ENCODE assay signal across 24 cellular contexts in genomic region chr16:67701420-67701819, GRCh38.
"Had no signal": no experiment of that assay in that cellular context is flagged by ENCODE, and none has a peak within 500 bp of the region (broad histone marks: within the 10 kb centered on the region; RNA-seq: fewer than 3 reads in every experiment).

No MANE protein-coding gene starts in this region.

- FAIRE-seq: kidney had no signal

- H3K4me2 ChIP-seq: hepatocyte had no signal

- H3K27me3 Mint-ChIP-seq: natural killer cell treated with Interleukin-12 subunit alpha and Interleukin-12 subunit beta and Interleukin-15 and Interleukin-18, amount 100 ng/mL, for 72 hours; stimulated activated naive B cell treated with anti-CD40 and anti-IgM and Interleukin-4, amounts not matched to agents 10 μg/mL and 1 μg/mL and 100 μg/mL, for 72 hours had no signal

- H3K36me3 ChIP-seq: lower lobe of right lung, prostate gland, sigmoid colon had no signal

- H3K9me3 Mint-ChIP-seq: natural killer cell treated with Interleukin-12 subunit alpha and Interleukin-12 subunit beta and Interleukin-15 and Interleukin-18, amount 100 ng/mL, for 72 hours; stimulated activated naive B cell treated with anti-CD40 and anti-IgM and Interleukin-4, amounts not matched to agents 10 μg/mL and 1 μg/mL and 100 μg/mL, for 72 hours had no signal

- ATAC-seq: left cardiac atrium; lower lobe of right lung; natural killer cell treated with Interleukin-12 subunit alpha and Interleukin-12 subunit beta and Interleukin-15 and Interleukin-18, amount 100 ng/mL, for 72 hours; stimulated activated naive B cell treated with anti-CD40 and anti-IgM and Interleukin-4, amounts not matched to agents 10 μg/mL and 1 μg/mL and 100 μg/mL, for 72 hours had no signal

- DNase-seq: effector CD4-positive, alpha-beta T cell; foreskin melanocyte; head of caudate nucleus; kidney; left cardiac atrium; left ventricle myocardium inferior; lower lobe of right lung; mesenchymal stem cell; midbrain; occipital lobe; stimulated activated CD4-positive, alpha-beta T cell treated with anti-CD3 and anti-CD28 coated beads, Interleukin-2, amount 100 ng/mL, for 24 hours; stimulated activated CD4-positive, alpha-beta T cell treated with anti-CD3 and anti-CD28 coated beads, Interleukin-4, amount 100 ng/mL, for 4 hours; stimulated activated naive B cell treated with anti-CD40 and anti-IgM and Interleukin-4, amounts not matched to agents 10 μg/mL and 1 μg/mL and 100 μg/mL, for 72 hours; stomach; substantia nigra; transverse colon had no signal

- H3K27ac Mint-ChIP-seq: natural killer cell treated with Interleukin-12 subunit alpha and Interleukin-12 subunit beta and Interleukin-15 and Interleukin-18, amount 100 ng/mL, for 72 hours; stimulated activated naive B cell treated with anti-CD40 and anti-IgM and Interleukin-4, amounts not matched to agents 10 μg/mL and 1 μg/mL and 100 μg/mL, for 72 hours had no signal

- H3K9me3 ChIP-seq: prostate gland, sigmoid colon, thoracic aorta, transverse colon had no signal

- H3K4me1 ChIP-seq: lower lobe of right lung, parathyroid adenoma, prostate gland, sigmoid colon had no signal

- H3K9ac ChIP-seq: parathyroid adenoma had no signal

- H3K27ac ChIP-seq: coronary artery, hepatocyte, left ventricle myocardium inferior, lower lobe of right lung, parathyroid adenoma, prostate gland, sigmoid colon, skin epidermis, stomach, thoracic aorta, transverse colon had no signal

- H3K4me3 ChIP-seq: coronary artery, hepatocyte, left ventricle myocardium inferior, lower lobe of right lung, prostate gland, sigmoid colon, skin epidermis, stomach, thoracic aorta, transverse colon had no signal

- H3K36me3 Mint-ChIP-seq: natural killer cell treated with Interleukin-12 subunit alpha and Interleukin-12 subunit beta and Interleukin-15 and Interleukin-18, amount 100 ng/mL, for 72 hours had no signal

- H3K4me3 Mint-ChIP-seq: natural killer cell treated with Interleukin-12 subunit alpha and Interleukin-12 subunit beta and Interleukin-15 and Interleukin-18, amount 100 ng/mL, for 72 hours; stimulated activated naive B cell treated with anti-CD40 and anti-IgM and Interleukin-4, amounts not matched to agents 10 μg/mL and 1 μg/mL and 100 μg/mL, for 72 hours had no signal

- H3K27me3 ChIP-seq: hepatocyte, sigmoid colon, stomach, transverse colon had no signal

- H2AFZ ChIP-seq: hepatocyte, parathyroid adenoma had no signal
